Comparison of ENCODE assay signal across 1 cellular context in genomic region chr14:81170104-81170828, GRCh38.
A peak's percentile ranks its signal among the peaks of the same experiment; 100 is the strongest.
TF ChIP-seq lines count a peak whose summit lies in the region.

No MANE protein-coding gene starts in this region.

TF ChIP-seq in HepG2, 621 proteins besides CTCF, POLR2A, EP300 and RAD21 (continued from another document and continues in another):
- no peak for TF ChIP-seq NFAT5 (CRISPR knock-in tag; IDR thresholded peaks at IDR 0.05)
- peak; percentile 18; the same call in 1 of the 2 replicates for TF ChIP-seq KDM4B (CRISPR knock-in tag; IDR thresholded peaks at IDR 0.05)
- 0 out of 2 replicates have a peak, but pooled peaks have one; percentile 63 for TF ChIP-seq RNF2 (conservative IDR thresholded peaks at IDR 0.05; ENCODE audit: low read depth)
- TF ChIP-seq ZNF264 (CRISPR knock-in tag; IDR thresholded peaks at IDR 0.05) = 0 out of 2 replicates have a peak, but pooled peaks have one; percentile 16
- peak; percentile 73; the same call in 1 of the 2 replicates for TF ChIP-seq ZNF614 (CRISPR knock-in tag; IDR thresholded peaks at IDR 0.05; ENCODE audit: borderline replicate concordance)
- TF ChIP-seq ZSCAN20 (CRISPR knock-in tag; IDR thresholded peaks at IDR 0.05; ENCODE audit: borderline replicate concordance) = no peak
- TF ChIP-seq ZNF598 (CRISPR knock-in tag; IDR thresholded peaks at IDR 0.05; ENCODE audit: borderline replicate concordance) = 0 out of 2 replicates have a peak, but pooled peaks have one; percentile 16
- no peak for TF ChIP-seq E2F1 (CRISPR knock-in tag; IDR thresholded peaks at IDR 0.05)
- TF ChIP-seq ZNF256 (CRISPR knock-in tag; conservative IDR thresholded peaks at IDR 0.05) = no peak
- no peak for TF ChIP-seq ZMAT5 (CRISPR knock-in tag; IDR thresholded peaks at IDR 0.05; ENCODE audit: borderline replicate concordance, low read depth)
- TF ChIP-seq MNT (IDR thresholded peaks at IDR 0.05) = no peak
- TF ChIP-seq E2F5 (CRISPR knock-in tag; conservative IDR thresholded peaks at IDR 0.05) = no peak
- no peak for TF ChIP-seq ZNF10 (CRISPR knock-in tag; IDR thresholded peaks at IDR 0.05; ENCODE audit: borderline replicate concordance, low read depth)
- no peak for TF ChIP-seq ZFP37 (CRISPR knock-in tag; IDR thresholded peaks at IDR 0.05; ENCODE audit: borderline replicate concordance)
- TF ChIP-seq ZBTB20 (CRISPR knock-in tag; IDR thresholded peaks at IDR 0.05; ENCODE audit: borderline replicate concordance, low read depth) = no peak
- TF ChIP-seq JARID2 (CRISPR knock-in tag; IDR thresholded peaks at IDR 0.05; ENCODE audit: insufficient replicate concordance) = no peak
- TF ChIP-seq ZNF704 (CRISPR knock-in tag; IDR thresholded peaks at IDR 0.05; ENCODE audit: borderline replicate concordance) = no peak
- TF ChIP-seq NCOA2 (CRISPR knock-in tag; IDR thresholded peaks at IDR 0.05) = no peak
- TF ChIP-seq CREM (IDR thresholded peaks at IDR 0.05) = peak; percentile 18; the same call in 1 of the 2 replicates
- no peak for TF ChIP-seq CREM (CRISPR knock-in tag; IDR thresholded peaks at IDR 0.05)
- TF ChIP-seq ZNF251 (CRISPR knock-in tag; IDR thresholded peaks at IDR 0.05) = no peak
- no peak for TF ChIP-seq PRDM15 (CRISPR knock-in tag; IDR thresholded peaks at IDR 0.05)
- TF ChIP-seq TEF (CRISPR knock-in tag; IDR thresholded peaks at IDR 0.05) = no peak; the same call in 1 of the 2 replicates
- no peak for TF ChIP-seq ZNF790 (CRISPR knock-in tag; IDR thresholded peaks at IDR 0.05; ENCODE audit: borderline replicate concordance)
- TF ChIP-seq ZNF605 (CRISPR knock-in tag; IDR thresholded peaks at IDR 0.05) = peak; percentile 70; the same call in 1 of the 2 replicates
- TF ChIP-seq TP53 (CRISPR knock-in tag; conservative IDR thresholded peaks at IDR 0.05) = no peak
- TF ChIP-seq BORCS8-MEF2B (CRISPR knock-in tag; IDR thresholded peaks at IDR 0.05) = peak; percentile 14; the same call in 1 of the 2 replicates
- TF ChIP-seq ATF4 (CRISPR knock-in tag; IDR thresholded peaks at IDR 0.05) = no peak
- TF ChIP-seq DNMT3B (CRISPR knock-in tag; conservative IDR thresholded peaks at IDR 0.05) = no peak
- TF ChIP-seq PHF20 (CRISPR knock-in tag; IDR thresholded peaks at IDR 0.05) = peak; percentile 60
- peak; percentile 74; the same call in 1 of the 2 replicates for TF ChIP-seq ZNF296 (CRISPR knock-in tag; conservative IDR thresholded peaks at IDR 0.05)
- peak; percentile 90 for TF ChIP-seq ZNF781 (CRISPR knock-in tag; IDR thresholded peaks at IDR 0.05; ENCODE audit: borderline replicate concordance, not compliant biosample characterization)
- no peak for TF ChIP-seq THAP8 (CRISPR knock-in tag; IDR thresholded peaks at IDR 0.05; ENCODE audit: borderline replicate concordance)
- no peak for TF ChIP-seq SP2 (CRISPR knock-in tag; IDR thresholded peaks at IDR 0.05)
- TF ChIP-seq SOX13 (IDR thresholded peaks at IDR 0.05) = peak; percentile 34; the same call in 1 of the 2 replicates
- TF ChIP-seq SOX13 (CRISPR knock-in tag; conservative IDR thresholded peaks at IDR 0.05 in 1 of 2, IDR thresholded peaks at IDR 0.05 in 1 of 2) = peak in 1 of 2 experiments; percentile 17; a peak in 1 of 4 replicates
- TF ChIP-seq MYPOP (CRISPR knock-in tag; IDR thresholded peaks at IDR 0.05) = no peak
- TF ChIP-seq PHB2 (IDR thresholded peaks at IDR 0.05; ENCODE audit: partially characterized antibody) = no peak
- no peak for TF ChIP-seq ZNF577 (CRISPR knock-in tag; IDR thresholded peaks at IDR 0.05; ENCODE audit: borderline replicate concordance, low read depth)
- no peak for TF ChIP-seq ZNF800 (CRISPR knock-in tag; IDR thresholded peaks at IDR 0.05)
- TF ChIP-seq KDM6A (CRISPR knock-in tag; IDR thresholded peaks at IDR 0.05; ENCODE audit: low read depth) = no peak
